ENCODE assay signal across 8 cellular contexts in the genomic region with DNA sequence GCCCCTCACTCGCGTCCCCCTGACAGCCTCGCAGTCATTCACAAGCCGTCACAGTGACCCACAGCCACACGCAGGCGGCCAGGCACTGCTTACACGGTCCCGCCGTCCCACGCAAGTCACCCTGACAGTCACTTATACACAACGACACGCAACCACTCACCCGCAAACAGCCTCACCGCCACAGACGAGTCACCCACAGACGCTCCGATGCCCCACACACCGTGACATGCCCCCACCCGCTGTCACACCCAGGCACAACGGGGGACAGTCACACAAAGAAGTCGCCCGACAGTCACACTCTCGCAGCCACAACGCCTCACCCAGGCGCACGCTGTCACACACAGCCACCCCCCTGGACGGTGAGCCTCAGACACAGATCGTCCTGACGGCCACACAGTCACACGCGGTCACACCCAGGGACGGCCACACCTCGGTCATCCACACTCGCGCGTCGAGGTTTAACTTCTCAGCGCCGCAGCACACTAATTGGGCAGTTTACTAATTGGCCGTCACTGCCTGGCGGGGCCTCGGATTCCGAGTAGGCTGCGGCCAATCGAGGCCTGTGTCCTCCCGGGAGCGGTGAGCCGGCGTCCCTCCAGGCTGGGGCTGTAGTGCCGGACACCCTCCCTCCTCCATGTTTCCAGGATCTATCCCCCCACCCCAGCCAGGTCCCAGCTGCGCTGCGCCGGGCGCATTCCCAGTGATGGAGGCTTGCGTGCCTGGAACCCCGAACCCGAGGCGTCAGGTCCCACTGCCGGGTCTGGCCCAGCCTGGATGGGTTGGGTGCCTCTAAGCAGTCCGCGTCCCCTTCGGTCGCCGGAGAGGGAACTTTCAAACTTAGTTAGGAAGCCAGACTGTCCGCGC. TPM values are rescaled to one million over a fixed set of nuclear protein-coding genes. Genes with fewer than 3 reads are reported as not detected.
DNase-seq lines count a peak whose midpoint lies in the region; ATAC-seq and TF ChIP-seq lines count a peak whose summit lies in the region.

No MANE protein-coding gene starts in this region.

- peak in 2 of 3 donors; percentile 54 for DNase-seq in Peyer's patch
- no peak for DNase-seq in astrocyte of the cerebellum (ENCODE audit: low read depth)
- peak; percentile 49 for DNase-seq in iris pigment epithelial cell (ENCODE audit: low read depth)
- peak; percentile 34 for DNase-seq in stimulated activated CD8-positive, alpha-beta memory T cell treated with anti-CD3 and anti-CD28 coated beads, Interleukin-12 subunit alpha, Interleukin-12 subunit beta, amount 100 ng/mL, for 4 hours (ENCODE audit: low read depth)
- DNase-seq in NCI-H187 (lab: John Stamatoyannopoulos, UW), result no peak
- DNase-seq in NCI-H146 (lab: John Stamatoyannopoulos, UW), result no peak

- H3K27ac ChIP-seq in Peyer's patch, result peak overlapping the region in 2 of 4 donors; percentile 43 to 64

- peaks cover 0 to 15% of the 10 kb centered on the region in 2 donors for H3K27me3 ChIP-seq in Peyer's patch

- ATAC-seq in GM18909 (IDR thresholded peaks at IDR 0.05; ENCODE audit: poor library complexity, unreplicated experiment) (peak; percentile 21), HG02759 (IDR thresholded peaks at IDR 0.05; ENCODE audit: unreplicated experiment) (no peak)

- H3K4me3 ChIP-seq in Peyer's patch, result peak overlapping the region; percentile 39 to 63 (median 58)
- peak overlapping the region; percentile 59 for H3K4me3 ChIP-seq in astrocyte of the cerebellum (ENCODE audit: low read depth, low read length)

- H3K36me3 ChIP-seq in Peyer's patch, result no peaks in the 10 kb centered on the region

- TF ChIP-seq POLR2A in Peyer's patch (IDR thresholded peaks at IDR 0.05), result no peak

- H3K4me1 ChIP-seq in Peyer's patch, result peaks cover 0 to 20% (median 7%) of the 10 kb centered on the region in 4 donors

- H3K9me3 ChIP-seq in Peyer's patch, result peaks cover 0 to 7% (median 0%) of the 10 kb centered on the region in 4 donors

- in situ Hi-C loops in astrocyte of the cerebellum (cut with HindIII; ENCODE audit: low sequenced_read_pairs), result no loop called here

- TF ChIP-seq CTCF in Peyer's patch (IDR thresholded peaks at IDR 0.05) (no peak), astrocyte of the cerebellum (IDR thresholded peaks at IDR 0.05; ENCODE audit: low read depth, low read length, missing control alignments) (no peak)

RNA-seq across cellular contexts. Expression of a gene that starts 0.8 kb away (rescaled TPM):
- 1 to 10 TPM; 1.9 to 5.8 (median 2.0) TPM for total RNA-seq in Peyer's patch

Comparison
In these comparisons a context has a peak if more than half of its experiments do, and no peak if none do; other contexts are left out.
1. DNase-seq: peak in Peyer's patch (2 of 3), iris pigment epithelial cell (single experiment) and stimulated activated CD8-positive, alpha-beta memory T cell treated with anti-CD3 and anti-CD28 coated beads, Interleukin-12 subunit alpha, Interleukin-12 subunit beta, amount 100 ng/mL, for 4 hours (single experiment); none in astrocyte of the cerebellum (single experiment), NCI-H187 (0 of 2) and NCI-H146 (single experiment).